In the genomic region with DNA sequence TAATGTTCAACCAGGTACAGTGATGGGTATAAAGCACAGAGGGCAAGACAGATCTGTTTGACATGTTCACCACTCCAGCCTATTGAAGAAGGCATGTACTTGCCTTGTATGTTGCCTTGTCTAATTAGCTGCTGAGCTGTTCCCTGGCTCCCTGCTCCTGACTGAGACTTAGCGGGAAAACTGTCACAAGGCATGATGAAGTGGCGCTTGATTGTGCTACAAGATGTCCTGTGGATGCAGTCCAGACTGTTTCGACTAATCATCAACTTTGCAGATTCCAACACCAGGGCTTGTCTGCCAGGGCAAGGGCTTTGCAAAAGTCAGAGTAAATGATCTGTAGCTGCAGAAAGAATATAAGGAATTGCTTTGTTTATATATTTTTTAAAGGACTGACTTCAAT, we compare ENCODE assay signal across 30 cellular contexts.
DNase-seq lines count a peak whose midpoint lies in the region; ATAC-seq, FAIRE-seq and TF ChIP-seq lines count a peak whose summit lies in the region.
"Had no signal": no experiment of that assay in that cellular context is flagged by ENCODE, and none has a peak within 500 bp of the region (broad histone marks: within the 10 kb centered on the region; RNA-seq: fewer than 3 reads in every experiment).

No MANE protein-coding gene starts in this region.

- H3K9me3 ChIP-seq in heart right ventricle = no peaks in the 10 kb centered on the region
- no peaks in the 10 kb centered on the region for H3K9me3 ChIP-seq in transverse colon
- H3K9me3 ChIP-seq in osteoblast (ENCODE audit: low read depth, low read length) = no peaks in the 10 kb centered on the region
- H3K9me3 ChIP-seq: BE2C, stomach, tibial artery had no signal

- H3K4me2 ChIP-seq in osteoblast (ENCODE audit: insufficient read depth, low read length) = no peak overlapping the region
- H3K4me2 ChIP-seq: KMS-11, smooth muscle cell had no signal

- no peaks in the 10 kb centered on the region for H3K9me3 Mint-ChIP-seq in activated T-helper 2 cell treated with anti-CD3 and anti-CD28 coated beads, Interferon-gamma antibody, Interleukin-2, Interleukin-4, amounts not matched to agents 10 μg/mL and 5 μg/mL and 100 μg/mL, durations not matched to agents 14 hours and 24 hours and 36 hours
- no peaks in the 10 kb centered on the region for H3K9me3 Mint-ChIP-seq in nephron progenitor cell
- H3K9me3 Mint-ChIP-seq: brain, mesothelial cell of epicardium, naive B cell had no signal

- ATAC-seq in heart right ventricle (peak in 6 of 8 donors; percentile 54 to 94 (median 64)), HG03469 (IDR thresholded peaks at IDR 0.05; ENCODE audit: unreplicated experiment) (no peak)
- ATAC-seq: activated CD8-positive, alpha-beta T cell treated with anti-CD3 and anti-CD28 coated beads, Interleukin-2, amount 10 ng/mL, durations not matched to agents 7 days and 5 days had no signal

- no peak overlapping the region for H3K4me3 ChIP-seq in heart right ventricle
- H3K4me3 ChIP-seq in transverse colon = no peak overlapping the region
- no peak overlapping the region for H3K4me3 ChIP-seq in osteoblast (ENCODE audit: insufficient read depth, low read length)
- H3K4me3 ChIP-seq: smooth muscle cell, stomach, tibial artery had no signal

- intact Hi-C loops in activated T-helper 2 cell treated with anti-CD3 and anti-CD28 coated beads, Interferon-gamma antibody, Interleukin-2, Interleukin-4, amounts not matched to agents 10 μg/mL and 5 μg/mL and 100 μg/mL, durations not matched to agents 14 hours and 24 hours and 36 hours (cut with micrococcal nuclease) = loop anchor here (1.0 to 10.0 kb wide), 4 partner anchors 7 to 952 kb away; no protein-coding TSS in a partner anchor
- intact Hi-C loops in heart right ventricle (cut with DNase I) (no loop called here), transverse colon (cut with DNase I; ENCODE audit: low total_unique reads) (no loop called here)

- peaks cover 45% of the 10 kb centered on the region for H3K4me1 Mint-ChIP-seq in activated T-helper 2 cell treated with anti-CD3 and anti-CD28 coated beads, Interferon-gamma antibody, Interleukin-2, Interleukin-4, amounts not matched to agents 10 μg/mL and 5 μg/mL and 100 μg/mL, durations not matched to agents 14 hours and 24 hours and 36 hours (ENCODE audit: low read depth)
- peaks cover 27% of the 10 kb centered on the region for H3K4me1 Mint-ChIP-seq in nephron progenitor cell
- H3K4me1 Mint-ChIP-seq: mesothelial cell of epicardium, naive B cell had no signal

- H3K27ac ChIP-seq in heart right ventricle (no peak overlapping the region), transverse colon (no peak overlapping the region), osteoblast (ENCODE audit: low read depth, low read length) (no peak overlapping the region)
- H3K27ac ChIP-seq: HL-60, KMS-11, stomach, tibial artery had no signal

- in situ Hi-C loops in transverse colon (cut with MboI; ENCODE audit: low pct_ligation_motif_present in 1 of 4, low pct_unique_long_range_greater_than_20kb in 1 of 4, low sequenced_read_pairs in 3 of 4) = no loop called here

- H3K79me2 ChIP-seq in osteoblast (ENCODE audit: insufficient read depth, low read length) = no peaks in the 10 kb centered on the region

- no peak overlapping the region for H2AFZ ChIP-seq in osteoblast (ENCODE audit: low read length)

- DNase-seq in DMS53 (lab: John Stamatoyannopoulos, UW) (peak; percentile 47), heart right ventricle (peak in 1 of 2 donors; percentile 5), nephron progenitor cell (peak; percentile 18), D721Med (ENCODE audit: insufficient read length, low spot score) (no peak), transverse colon (no peak), osteoblast (ENCODE audit: insufficient read length, low spot score, missing footprints) (no peak)
- DNase-seq in activated T-helper 2 cell treated with anti-CD3 and anti-CD28 coated beads, Interferon-gamma antibody, Interleukin-2, Interleukin-4, amounts not matched to agents 10 μg/mL and 5 μg/mL and 100 μg/mL, durations not matched to agents 14 hours and 24 hours and 36 hours (ENCODE audit: low spot score) = no peak
- DNase-seq: activated CD4-positive, alpha-beta T cell treated with anti-CD3 and anti-CD28 coated beads for 1 hour; activated CD8-positive, alpha-beta T cell treated with anti-CD3 and anti-CD28 coated beads, Interleukin-2, amount 10 ng/mL, durations not matched to agents 7 days and 5 days; activated effector memory CD4-positive, alpha-beta T cell treated with anti-CD3 and anti-CD28 coated beads, Interleukin-2, amount 50 U/mL, for 16 hours; BE2C; DMS79; GF-D8; naive B cell; NCI-H1417 treated with DMSO at 0.1 percent for 48 hours; NCI-H2081; NCI-H748 treated with DMSO at 0.1 percent for 48 hours; occipital lobe; RPMI8226; stimulated activated CD4-positive, alpha-beta T cell treated with anti-CD3 and anti-CD28 coated beads, Interleukin-1b, Interleukin-23, amount 100 ng/mL, for 48 hours; stimulated activated CD8-positive, alpha-beta memory T cell treated with anti-CD3 and anti-CD28 coated beads, Interleukin-4, amount 100 ng/mL, for 48 hours; stomach; tibial artery had no signal

- no peaks in the 10 kb centered on the region for H3K27me3 Mint-ChIP-seq in activated T-helper 2 cell treated with anti-CD3 and anti-CD28 coated beads, Interferon-gamma antibody, Interleukin-2, Interleukin-4, amounts not matched to agents 10 μg/mL and 5 μg/mL and 100 μg/mL, durations not matched to agents 14 hours and 24 hours and 36 hours (ENCODE audit: low read depth)
- peaks cover 7% of the 10 kb centered on the region for H3K27me3 Mint-ChIP-seq in nephron progenitor cell (ENCODE audit: low read depth, poor library complexity)
- H3K27me3 Mint-ChIP-seq: brain had no signal

- TF ChIP-seq EP300 in transverse colon (IDR thresholded peaks at IDR 0.05; ENCODE audit: low read depth) = no peak

- WGBS in heart right ventricle, 2 donors = 49% methylated on average over 3 of the region's 3 CpGs
- WGBS in transverse colon (ENCODE audit: low coverage in 1 of 2), 2 donors = 57 to 83% methylated on average over 3 of the region's 3 CpGs

- H4K20me1 ChIP-seq in osteoblast (ENCODE audit: insufficient read depth, low read length) = no peaks in the 10 kb centered on the region

- no peaks in the 10 kb centered on the region for H3K36me3 Mint-ChIP-seq in activated T-helper 2 cell treated with anti-CD3 and anti-CD28 coated beads, Interferon-gamma antibody, Interleukin-2, Interleukin-4, amounts not matched to agents 10 μg/mL and 5 μg/mL and 100 μg/mL, durations not matched to agents 14 hours and 24 hours and 36 hours (ENCODE audit: low read depth)
- no peaks in the 10 kb centered on the region for H3K36me3 Mint-ChIP-seq in nephron progenitor cell (ENCODE audit: low read depth)
- H3K36me3 Mint-ChIP-seq: brain, mesothelial cell of epicardium, naive B cell had no signal

- TF ChIP-seq CTCF in heart right ventricle (IDR thresholded peaks at IDR 0.05) = no peak
- TF ChIP-seq CTCF in nephron progenitor cell (IDR thresholded peaks at IDR 0.05) = no peak
- TF ChIP-seq CTCF in D721Med (IDR thresholded peaks at IDR 0.05; ENCODE audit: insufficient read depth, missing control alignments) = no peak
- TF ChIP-seq CTCF in transverse colon (IDR thresholded peaks at IDR 0.05) = no peak
- TF ChIP-seq CTCF in osteoblast (IDR thresholded peaks at IDR 0.05; ENCODE audit: extremely low read depth, low read depth, low read length) = no peak

- H3K36me3 ChIP-seq in heart right ventricle = no peaks in the 10 kb centered on the region
- H3K36me3 ChIP-seq in transverse colon = no peaks in the 10 kb centered on the region
- no peaks in the 10 kb centered on the region for H3K36me3 ChIP-seq in osteoblast (ENCODE audit: insufficient read depth, low read length)
- H3K36me3 ChIP-seq: BE2C, stomach, tibial artery had no signal

- H3K27me3 ChIP-seq in heart right ventricle (peaks cover 0 to 8% (median 0%) of the 10 kb centered on the region in 7 donors), transverse colon (no peaks in the 10 kb centered on the region), osteoblast (ENCODE audit: insufficient read depth, low read length) (peaks cover 2% of the 10 kb centered on the region)
- H3K27me3 ChIP-seq: stomach, tibial artery had no signal

- FAIRE-seq in D721Med (lab: Jason Lieb, UNC) = no peak
- FAIRE-seq: TTC549 had no signal

- no peak overlapping the region for H3K4me3 Mint-ChIP-seq in activated T-helper 2 cell treated with anti-CD3 and anti-CD28 coated beads, Interferon-gamma antibody, Interleukin-2, Interleukin-4, amounts not matched to agents 10 μg/mL and 5 μg/mL and 100 μg/mL, durations not matched to agents 14 hours and 24 hours and 36 hours (ENCODE audit: low read depth)
- no peak overlapping the region for H3K4me3 Mint-ChIP-seq in nephron progenitor cell
- H3K4me3 Mint-ChIP-seq: activated CD8-positive, alpha-beta T cell treated with anti-CD3 and anti-CD28 coated beads, Interleukin-2, amount 10 ng/mL, durations not matched to agents 7 days and 5 days; brain; mesothelial cell of epicardium; naive B cell had no signal

- H3K27ac Mint-ChIP-seq in activated T-helper 2 cell treated with anti-CD3 and anti-CD28 coated beads, Interferon-gamma antibody, Interleukin-2, Interleukin-4, amounts not matched to agents 10 μg/mL and 5 μg/mL and 100 μg/mL, durations not matched to agents 14 hours and 24 hours and 36 hours = peak overlapping the region; percentile 96
- H3K27ac Mint-ChIP-seq in nephron progenitor cell = peak overlapping the region; percentile 80
- H3K27ac Mint-ChIP-seq: activated CD8-positive, alpha-beta T cell treated with anti-CD3 and anti-CD28 coated beads, Interleukin-2, amount 10 ng/mL, durations not matched to agents 7 days and 5 days; brain; mesothelial cell of epicardium; naive B cell had no signal

- peaks cover 0 to 18% (median 3%) of the 10 kb centered on the region in 9 donors for H3K4me1 ChIP-seq in heart right ventricle
- no peaks in the 10 kb centered on the region for H3K4me1 ChIP-seq in transverse colon
- peaks cover 9% of the 10 kb centered on the region for H3K4me1 ChIP-seq in osteoblast (ENCODE audit: insufficient read depth, low read length)
- H3K4me1 ChIP-seq: BE2C had no signal

- TF ChIP-seq POLR2A in transverse colon (IDR thresholded peaks at IDR 0.05) = no peak

Comparison
In these comparisons a context has a peak if more than half of its experiments do, and no peak if none do; other contexts are left out.
1. DNase-seq: peak in DMS53 (single experiment) and nephron progenitor cell (single experiment); none in activated T-helper 2 cell treated with anti-CD3 and anti-CD28 coated beads, Interferon-gamma antibody, Interleukin-2, Interleukin-4, amounts not matched to agents 10 μg/mL and 5 μg/mL and 100 μg/mL, durations not matched to agents 14 hours and 24 hours and 36 hours (single experiment), D721Med (single experiment), transverse colon (single experiment) and osteoblast (single experiment).